Comparison of ENCODE assay signal across 18 cellular contexts in genomic region chr1:183958958-183959357, GRCh38.
"Had no signal": no experiment of that assay in that cellular context is flagged by ENCODE, and none has a peak within 500 bp of the region (broad histone marks: within the 10 kb centered on the region; RNA-seq: fewer than 3 reads in every experiment).

No MANE protein-coding gene starts in this region.

- DNase-seq: activated CD4-positive, alpha-beta T cell treated with anti-CD3 and anti-CD28 coated beads, Interleukin-2, amount 10 ng/mL, durations not matched to agents 7 days and 5 days; activated CD8-positive, alpha-beta memory T cell treated with anti-CD3 and anti-CD28 coated beads, Interleukin-2, amount 50 U/mL, for 48 hours; activated gamma-delta T cell treated with Interleukin-2 at 50 U/mL for 16 hours; activated T-cell treated with anti-CD3 and anti-CD28 coated beads, Interleukin-2, amount 50 U/mL, for 72 hours; amygdala; dermis blood vessel endothelial cell; endodermal cell; erythroblast; glutamatergic neuron; immature natural killer cell; lower lobe of right lung; nephron progenitor cell; occipital lobe; stimulated activated CD4-positive, alpha-beta T cell treated with anti-CD3 and anti-CD28 coated beads, Interleukin-15, amount 100 ng/mL, for 24 hours; stimulated activated CD4-positive, alpha-beta T cell treated with anti-CD3 and anti-CD28 coated beads, Interleukin-4, amount 100 ng/mL, for 1 hour; stimulated activated naive B cell treated with anti-CD40 and anti-IgM and Interleukin-4, amounts not matched to agents 10 μg/mL and 1 μg/mL and 100 μg/mL, for 72 hours; T-helper 9 cell; upper lobe of right lung had no signal

- H3K27me3 ChIP-seq: upper lobe of right lung had no signal

- H3K27ac ChIP-seq: upper lobe of right lung had no signal

- H3K9me3 ChIP-seq: lower lobe of right lung, upper lobe of right lung had no signal

- ATAC-seq: activated T-cell treated with anti-CD3 and anti-CD28 coated beads, Interleukin-2, amount 50 U/mL, for 72 hours; lower lobe of right lung; stimulated activated naive B cell treated with anti-CD40 and anti-IgM and Interleukin-4, amounts not matched to agents 10 μg/mL and 1 μg/mL and 100 μg/mL, for 72 hours; upper lobe of right lung had no signal

- H3K4me3 ChIP-seq: lower lobe of right lung, upper lobe of right lung had no signal

- H3K36me3 ChIP-seq: lower lobe of right lung, upper lobe of right lung had no signal
